Comparison of ENCODE assay signal across 14 cellular contexts in genomic region chr11:120029321-120029720, GRCh38.
A peak's percentile ranks its signal among the peaks of the same experiment; 100 is the strongest.
DNase-seq lines count a peak whose midpoint lies in the region; ATAC-seq and TF ChIP-seq lines count a peak whose summit lies in the region.
"Had no signal": no experiment of that assay in that cellular context is flagged by ENCODE, and none has a peak within 500 bp of the region (broad histone marks: within the 10 kb centered on the region; RNA-seq: fewer than 3 reads in every experiment).

No MANE protein-coding gene starts in this region.

- peaks cover 0 to 13% (median 7%) of the 10 kb centered on the region in 11 experiments; a peak in 11 of 22 replicates for H3K9me3 ChIP-seq in BLaER1 treated with 17β-estradiol and CSF1 and Interleukin-3, amounts not matched to agents 10 nM and 100 nM (replicated peaks in 1 of 11)
- H3K9me3 ChIP-seq: Caco-2 had no signal

- H3K4me1 ChIP-seq in BLaER1 treated with 17β-estradiol and CSF1 and Interleukin-3, amounts not matched to agents 10 nM and 100 nM, result peaks cover 0 to 17% (median 8%) of the 10 kb centered on the region in 10 experiments; a peak in 8 of 20 replicates
- H3K4me1 ChIP-seq: Caco-2 had no signal

- H3K9ac ChIP-seq in BLaER1 treated with 17β-estradiol and CSF1 and Interleukin-3, amounts not matched to agents 10 nM and 100 nM, result no peak overlapping the region
- H3K9ac ChIP-seq: GM23248 had no signal

- DNase-seq in activated CD4-positive, alpha-beta T cell treated with anti-CD3 and anti-CD28 coated beads, Interleukin-2, amount 10 ng/mL, durations not matched to agents 7 days and 5 days, result no peak
- no peak for DNase-seq in activated CD4-positive, alpha-beta T cell treated with anti-CD3 and anti-CD28 coated beads, Interleukin-2, amount 50 U/mL, for 48 hours
- DNase-seq in ecto neural progenitor cell (ENCODE audit: low spot score) (peak; percentile 28), osteocyte (ENCODE audit: extremely low spot score, unreplicated experiment) (peak; percentile 74), NCI-H526 treated with DMSO at 0.1 percent for 48 hours (lab: John Stamatoyannopoulos, UW) (no peak)
- DNase-seq: Caco-2; CD8-positive, alpha-beta memory T cell; DND-41; GDM1; GM23248; IMR-90 had no signal

- H3K27me3 ChIP-seq in BLaER1 treated with 17β-estradiol and CSF1 and Interleukin-3, amounts not matched to agents 10 nM and 100 nM, result peaks cover 10 to 20% (median 15%) of the 10 kb centered on the region in 11 experiments

- POLR2A ChIA-PET in activated CD4-positive, alpha-beta T cell treated with anti-CD3 and anti-CD28 coated beads, Interleukin-2, amount 10 ng/mL, durations not matched to agents 7 days and 5 days (lab: Charles Lee), result no interaction called here

- CTCF ChIA-PET in activated CD4-positive, alpha-beta T cell treated with anti-CD3 and anti-CD28 coated beads, Interleukin-2, amount 10 ng/mL, durations not matched to agents 7 days and 5 days (lab: Charles Lee), result no interaction called here

- ATAC-seq in GM18498 (IDR thresholded peaks at IDR 0.05; ENCODE audit: unreplicated experiment), result no peak

- H3K36me3 Mint-ChIP-seq in activated CD4-positive, alpha-beta T cell treated with anti-CD3 and anti-CD28 coated beads, Interleukin-2, amount 10 ng/mL, durations not matched to agents 7 days and 5 days (ENCODE audit: low read depth), result no peaks in the 10 kb centered on the region
- H3K36me3 Mint-ChIP-seq in osteocyte (ENCODE audit: unreplicated experiment), result no peaks in the 10 kb centered on the region
- H3K36me3 Mint-ChIP-seq: CD8-positive, alpha-beta memory T cell had no signal

- H3K27me3 Mint-ChIP-seq in activated CD4-positive, alpha-beta T cell treated with anti-CD3 and anti-CD28 coated beads, Interleukin-2, amount 10 ng/mL, durations not matched to agents 7 days and 5 days, result no peaks in the 10 kb centered on the region
- peaks cover 2% of the 10 kb centered on the region for H3K27me3 Mint-ChIP-seq in osteocyte (ENCODE audit: unreplicated experiment)

- no peaks in the 10 kb centered on the region for H3K4me1 Mint-ChIP-seq in activated CD4-positive, alpha-beta T cell treated with anti-CD3 and anti-CD28 coated beads, Interleukin-2, amount 10 ng/mL, durations not matched to agents 7 days and 5 days
- no peaks in the 10 kb centered on the region for H3K4me1 Mint-ChIP-seq in osteocyte (ENCODE audit: unreplicated experiment)
- H3K4me1 Mint-ChIP-seq: CD8-positive, alpha-beta memory T cell had no signal

- H4K20me1 ChIP-seq in BLaER1 treated with 17β-estradiol and CSF1 and Interleukin-3, amounts not matched to agents 10 nM and 100 nM, result peaks cover 0 to 4% (median 0%) of the 10 kb centered on the region in 11 experiments; a peak in 1 of 22 replicates

- no peak overlapping the region for H3K4me3 ChIP-seq in BLaER1 treated with 17β-estradiol and CSF1 and Interleukin-3, amounts not matched to agents 10 nM and 100 nM
- H3K4me3 ChIP-seq: GM23248 had no signal

- no peaks in the 10 kb centered on the region for H3K9me3 Mint-ChIP-seq in activated CD4-positive, alpha-beta T cell treated with anti-CD3 and anti-CD28 coated beads, Interleukin-2, amount 10 ng/mL, durations not matched to agents 7 days and 5 days
- H3K9me3 Mint-ChIP-seq in osteocyte (ENCODE audit: unreplicated experiment), result no peaks in the 10 kb centered on the region
- H3K9me3 Mint-ChIP-seq: CD8-positive, alpha-beta memory T cell had no signal

- H3K4me2 ChIP-seq in BLaER1 treated with 17β-estradiol and CSF1 and Interleukin-3, amounts not matched to agents 10 nM and 100 nM, result peak overlapping the region in 7 of 11 experiments; percentile 2 to 23 (median 14); a peak in 3 of 22 replicates

- no peak overlapping the region for H3K4me3 Mint-ChIP-seq in activated CD4-positive, alpha-beta T cell treated with anti-CD3 and anti-CD28 coated beads, Interleukin-2, amount 10 ng/mL, durations not matched to agents 7 days and 5 days
- H3K4me3 Mint-ChIP-seq in osteocyte (ENCODE audit: unreplicated experiment), result no peak overlapping the region
- H3K4me3 Mint-ChIP-seq: CD8-positive, alpha-beta memory T cell had no signal

- H3K27ac Mint-ChIP-seq in activated CD4-positive, alpha-beta T cell treated with anti-CD3 and anti-CD28 coated beads, Interleukin-2, amount 10 ng/mL, durations not matched to agents 7 days and 5 days, result peak overlapping the region; percentile 25
- H3K27ac Mint-ChIP-seq in osteocyte (ENCODE audit: unreplicated experiment), result no peak overlapping the region

- H3K27ac ChIP-seq in BLaER1 treated with 17β-estradiol and CSF1 and Interleukin-3, amounts not matched to agents 10 nM and 100 nM, result no peak overlapping the region
- H3K27ac ChIP-seq: 22Rv1, GM23248 had no signal

- no peak for TF ChIP-seq CTCF in osteocyte (IDR thresholded peaks at IDR 0.05)

- H3K36me3 ChIP-seq in BLaER1 treated with 17β-estradiol and CSF1 and Interleukin-3, amounts not matched to agents 10 nM and 100 nM, result no peaks in the 10 kb centered on the region

Comparison
In these comparisons a context has a peak if more than half of its experiments do, and no peak if none do; other contexts are left out.
1. DNase-seq: peak in ecto neural progenitor cell (single experiment) and osteocyte (single experiment); none in activated CD4-positive, alpha-beta T cell treated with anti-CD3 and anti-CD28 coated beads, Interleukin-2, amount 10 ng/mL, durations not matched to agents 7 days and 5 days (single experiment), activated CD4-positive, alpha-beta T cell treated with anti-CD3 and anti-CD28 coated beads, Interleukin-2, amount 50 U/mL, for 48 hours (0 of 2) and NCI-H526 treated with DMSO at 0.1 percent for 48 hours (single experiment).